Comparison of ENCODE assay signal across 17 cellular contexts in genomic region chr4:138248058-138248457, GRCh38. TPM values are rescaled to one million over a fixed set of nuclear protein-coding genes. Genes with fewer than 3 reads are reported as not detected.
"Had no signal": no experiment of that assay in that cellular context is flagged by ENCODE, and none has a peak within 500 bp of the region (broad histone marks: within the 10 kb centered on the region; RNA-seq: fewer than 3 reads in every experiment).

No MANE protein-coding gene starts in this region.

- H3K9me3 ChIP-seq: mucosa of descending colon, testis, upper lobe of right lung had no signal

- ATAC-seq: left cardiac atrium; mucosa of descending colon; naive thymus-derived CD8-positive, alpha-beta T cell; stimulated activated naive CD8-positive, alpha-beta T cell treated with anti-CD3 and anti-CD28 coated beads, Interleukin-15, amount 100 ng/mL, for 72 hours; upper lobe of right lung had no signal

- H3K36me3 ChIP-seq: upper lobe of right lung had no signal

- H3K4me3 ChIP-seq: lung, mucosa of descending colon, testis, upper lobe of right lung had no signal

- DNase-seq: activated CD4-positive, alpha-beta memory T cell treated with anti-CD3 and anti-CD28 coated beads for 36 hours; activated gamma-delta T cell; activated T-cell treated with anti-CD3 and anti-CD28 coated beads, Interleukin-2, amount 50 U/mL, for 48 hours; amygdala; cerebellar nuclear complex; endodermal cell; hypothalamus; left cardiac atrium; mucosa of descending colon; naive thymus-derived CD8-positive, alpha-beta T cell; nucleus accumbens; stimulated activated CD4-positive, alpha-beta T cell treated with anti-CD3 and anti-CD28 coated beads, Interleukin-4, amount 100 ng/mL, for 1 hour; stimulated activated naive CD8-positive, alpha-beta T cell treated with anti-CD3 and anti-CD28 coated beads, Interleukin-15, amount 100 ng/mL, for 72 hours; T-helper 9 cell; testis; upper lobe of right lung had no signal

- H3K27ac ChIP-seq: testis, upper lobe of right lung had no signal

- H3K4me1 ChIP-seq: testis, upper lobe of right lung had no signal

- H3K27me3 ChIP-seq: testis, upper lobe of right lung had no signal

RNA-seq across cellular contexts. Expression of gene SLC7A11, which starts 5.9 kb away (rescaled TPM):
- polyA plus RNA-seq: naive thymus-derived CD8-positive, alpha-beta T cell had no signal
